ENCODE assay signal across 1 cellular context in genomic region chr7:66731986-66732385, GRCh38.
TF ChIP-seq lines count a peak whose summit lies in the region.

No MANE protein-coding gene starts in this region.

TF ChIP-seq in IMR-90, 13 proteins besides CTCF, POLR2A, EP300 and RAD21 (continued from another document):
- TF ChIP-seq ELK1 (IDR thresholded peaks at IDR 0.05; ENCODE audit: borderline replicate concordance, low read depth, low read length), result no peak
- no peak for TF ChIP-seq CEBPB (IDR thresholded peaks at IDR 0.05; ENCODE audit: low read depth, low read length)
- no peak for TF ChIP-seq MXI1 (IDR thresholded peaks at IDR 0.05; ENCODE audit: borderline replicate concordance, low read depth, low read length)
- TF ChIP-seq SMC3 (IDR thresholded peaks at IDR 0.05; ENCODE audit: low read depth, low read length), result no peak
- no peak for TF ChIP-seq USF2 (IDR thresholded peaks at IDR 0.05; ENCODE audit: low read depth, low read length)
- TF ChIP-seq MAFK (IDR thresholded peaks at IDR 0.05; ENCODE audit: low read depth, low read length), result no peak
